ENCODE assay signal across 17 cellular contexts in genomic region chr20:10655723-10656122, GRCh38. TPM values are rescaled to one million over a fixed set of nuclear protein-coding genes. Genes with fewer than 3 reads are reported as not detected.
DNase-seq lines count a peak whose midpoint lies in the region; ATAC-seq and TF ChIP-seq lines count a peak whose summit lies in the region.
"Had no signal": no experiment of that assay in that cellular context is flagged by ENCODE, and none has a peak within 500 bp of the region (broad histone marks: within the 10 kb centered on the region; RNA-seq: fewer than 3 reads in every experiment).

No MANE protein-coding gene starts in this region.

- H3K79me2 ChIP-seq in hepatocyte: peaks cover 62% of the 10 kb centered on the region

- TF ChIP-seq CTCF in left ventricle myocardium inferior (IDR thresholded peaks at IDR 0.05; ENCODE audit: borderline replicate concordance): no peak
- no peak for TF ChIP-seq CTCF in hepatocyte (IDR thresholded peaks at IDR 0.05; ENCODE audit: poor library complexity)
- TF ChIP-seq CTCF in prostate gland (IDR thresholded peaks at IDR 0.05): no peak
- TF ChIP-seq CTCF in uterus (IDR thresholded peaks at IDR 0.05): no peak

- H3K4me1 ChIP-seq in left ventricle myocardium inferior: peaks cover 100% of the 10 kb centered on the region
- H3K4me1 ChIP-seq in hepatocyte (ENCODE audit: insufficient read depth): peaks cover 58% of the 10 kb centered on the region
- peaks cover 21% of the 10 kb centered on the region for H3K4me1 ChIP-seq in prostate gland (replicated peaks)
- peaks cover 9 to 13% of the 10 kb centered on the region in 2 donors for H3K4me1 ChIP-seq in uterus

- no peak for ATAC-seq in left cardiac atrium

- H2AFZ ChIP-seq in hepatocyte: no peak overlapping the region

- H3K9me2 ChIP-seq in hepatocyte (replicated peaks; ENCODE audit: insufficient read depth): no peaks in the 10 kb centered on the region

- DNase-seq in left ventricle myocardium inferior: no peak
- DNase-seq in left cardiac atrium: no peak
- no peak for DNase-seq in hepatocyte (ENCODE audit: low spot score)
- no peak for DNase-seq in prostate gland (ENCODE audit: low spot score)
- no peak for DNase-seq in uterus
- no peak for DNase-seq in NCI-H128 (lab: John Stamatoyannopoulos, UW; ENCODE audit: unreplicated experiment)
- no peak for DNase-seq in NCI-H345 treated with DMSO at 0.1 percent for 48 hours (lab: John Stamatoyannopoulos, UW; ENCODE audit: unreplicated experiment)
- no peak for DNase-seq in HPDE6-E6E7 (ENCODE audit: extremely low spot score)
- DNase-seq: activated CD4-positive, alpha-beta T cell treated with anti-CD3 and anti-CD28 coated beads for 1 hour; colonic mucosa; erythroblast; glutamatergic neuron; midbrain; NCI-H2029; NCI-H510A; nucleus accumbens; SHP77 had no signal

- H3K4me3 ChIP-seq in left ventricle myocardium inferior (no peak overlapping the region), hepatocyte (no peak overlapping the region), prostate gland (no peak overlapping the region), uterus (no peak overlapping the region)
- H3K4me3 ChIP-seq: colonic mucosa had no signal

- H4K20me1 ChIP-seq in hepatocyte (ENCODE audit: insufficient read depth, poor library complexity, severe bottlenecking): peaks cover 4% of the 10 kb centered on the region

- intact Hi-C loops in left ventricle myocardium inferior (cut with micrococcal nuclease): no loop called here
- intact Hi-C loops in left cardiac atrium (cut with DNase I): no loop called here
- intact Hi-C loops in prostate gland (cut with DNase I): loop anchor here (5.0 kb wide), 1 partner anchor 58 kb away; no protein-coding TSS in a partner anchor
- intact Hi-C loops in uterus (cut with DNase I; ENCODE audit: low total_unique reads): no loop called here

- H3K36me3 ChIP-seq in left ventricle myocardium inferior (peaks cover 64% of the 10 kb centered on the region), hepatocyte (replicated peaks; ENCODE audit: insufficient read depth, low read depth) (no peaks in the 10 kb centered on the region), prostate gland (peaks cover 3 to 8% of the 10 kb centered on the region in 2 donors), uterus (no peaks in the 10 kb centered on the region)

- H3K27me3 ChIP-seq in left ventricle myocardium inferior (ENCODE audit: low read depth): no peaks in the 10 kb centered on the region
- H3K27me3 ChIP-seq in hepatocyte: no peaks in the 10 kb centered on the region
- H3K27me3 ChIP-seq in prostate gland (replicated peaks; ENCODE audit: insufficient read depth): no peaks in the 10 kb centered on the region
- H3K27me3 ChIP-seq in uterus: no peaks in the 10 kb centered on the region
- H3K27me3 ChIP-seq: colonic mucosa had no signal

- H3K9me3 ChIP-seq in left ventricle myocardium inferior (replicated peaks) (no peaks in the 10 kb centered on the region), hepatocyte (ENCODE audit: low read depth) (no peaks in the 10 kb centered on the region), prostate gland (no peaks in the 10 kb centered on the region), uterus (no peaks in the 10 kb centered on the region)
- H3K9me3 ChIP-seq: colonic mucosa had no signal

- TF ChIP-seq POLR2A in prostate gland (IDR thresholded peaks at IDR 0.05) (no peak), uterus (IDR thresholded peaks at IDR 0.05) (no peak)

- peak overlapping the region; percentile 13 for H3K4me2 ChIP-seq in hepatocyte

- H3K27ac ChIP-seq in left ventricle myocardium inferior (replicated peaks): peak overlapping the region; percentile 71
- no peak overlapping the region for H3K27ac ChIP-seq in hepatocyte
- H3K27ac ChIP-seq in prostate gland: peak overlapping the region; percentile 52 to 67
- H3K27ac ChIP-seq in uterus: peak overlapping the region; percentile 77 to 81

- 43% methylated on average over 9 of the region's 9 CpGs for WGBS in hepatocyte (ENCODE audit: low lambda C conversion rate, missing lambda C conversion rate)
- WGBS in prostate gland: 37% methylated on average over 9 of the region's 9 CpGs

RNA-seq across cellular contexts. Expression of gene JAG1, which starts 18.1 kb away (rescaled TPM):
- total RNA-seq in left ventricle myocardium inferior (20.5 TPM), left cardiac atrium (10 to 100 TPM; 32.4 to 42.3 TPM), hepatocyte (51.5 and 52.6 TPM in 2 replicates), prostate gland (10 to 100 TPM; 46.5 to 72.3 TPM), uterus (100 to 1,000 TPM in 2 of 4 donors, 10 to 100 TPM in 2; 53.8 to 154 (median 111) TPM)
- 19.2 and 21.0 TPM in 2 replicates for polyA plus RNA-seq in hepatocyte
